26 cellular contexts compared by ENCODE assay signal in genomic region chr16:71880176-71880575, GRCh38. TPM values are rescaled to one million over a fixed set of nuclear protein-coding genes. Genes with fewer than 3 reads are reported as not detected.
A peak's percentile ranks its signal among the peaks of the same experiment; 100 is the strongest.
DNase-seq lines count a peak whose midpoint lies in the region; ATAC-seq, FAIRE-seq and TF ChIP-seq lines count a peak whose summit lies in the region.
"Had no signal": no experiment of that assay in that cellular context is flagged by ENCODE, and none has a peak within 500 bp of the region (broad histone marks: within the 10 kb centered on the region; RNA-seq: fewer than 3 reads in every experiment).

No MANE protein-coding gene starts in this region.

- DNase-seq in right atrium auricular region (ENCODE audit: low spot score) (peak; percentile 34), heart left ventricle (no peak), OCI-LY7 (ENCODE audit: low spot score) (no peak), astrocyte (ENCODE audit: low read depth) (no peak), MM.1S (no peak), foreskin fibroblast (no peak), chondrocyte (ENCODE audit: low spot score) (no peak)
- no peak for DNase-seq in activated CD4-positive, alpha-beta memory T cell treated with anti-CD3 and anti-CD28 coated beads for 36 hours
- DNase-seq: activated gamma-delta T cell treated with Interleukin-2 at 50 U/mL for 16 hours; aorta; GDM1; hypothalamus; kidney; mesendoderm; NCI-H1105 treated with DMSO at 0.1 percent for 48 hours; NCI-H2107; NCI-H526 treated with DMSO at 0.1 percent for 48 hours; SK-N-SH; stimulated activated naive CD8-positive, alpha-beta T cell treated with anti-CD3 and anti-CD28 coated beads, Interleukin-15, amount 100 ng/mL, for 72 hours had no signal

- H3K4me2 ChIP-seq in OCI-LY7 (ENCODE audit: low read length) (peak overlapping the region; percentile 74; the same call in 1 of the 2 replicates), astrocyte (ENCODE audit: low read length) (no peak overlapping the region), MM.1S (ENCODE audit: low read depth, low read length) (no peak overlapping the region)
- H3K4me2 ChIP-seq: A549, SK-N-SH had no signal

- H3K27me3 Mint-ChIP-seq in astrocyte (ENCODE audit: low read depth, unreplicated experiment) (no peaks in the 10 kb centered on the region), chondrocyte (ENCODE audit: low read depth) (no peaks in the 10 kb centered on the region)
- H3K27me3 Mint-ChIP-seq in activated CD4-positive, alpha-beta memory T cell treated with anti-CD3 and anti-CD28 coated beads for 36 hours, result peaks cover 1% of the 10 kb centered on the region
- H3K27me3 Mint-ChIP-seq: IgD-negative memory B cell, type B pancreatic cell had no signal

- H3K27ac Mint-ChIP-seq in astrocyte (ENCODE audit: unreplicated experiment) (peak overlapping the region; percentile 21), chondrocyte (ENCODE audit: unreplicated experiment) (no peak overlapping the region)
- no peak overlapping the region for H3K27ac Mint-ChIP-seq in activated CD4-positive, alpha-beta memory T cell treated with anti-CD3 and anti-CD28 coated beads for 36 hours
- H3K27ac Mint-ChIP-seq: stimulated activated naive CD8-positive, alpha-beta T cell treated with anti-CD3 and anti-CD28 coated beads, Interleukin-15, amount 100 ng/mL, for 72 hours; type B pancreatic cell had no signal

- H3K9me2 ChIP-seq in OCI-LY7 (ENCODE audit: insufficient read depth, low read length) (no peaks in the 10 kb centered on the region), MM.1S (replicated peaks; ENCODE audit: insufficient read depth, low read length) (no peaks in the 10 kb centered on the region)
- H3K9me2 ChIP-seq: SK-N-SH had no signal

- H3K9me3 ChIP-seq in right atrium auricular region (no peaks in the 10 kb centered on the region), heart left ventricle (no peaks in the 10 kb centered on the region), OCI-LY7 (ENCODE audit: low read length) (no peaks in the 10 kb centered on the region), astrocyte (ENCODE audit: insufficient read depth, low read depth, low read length) (no peaks in the 10 kb centered on the region), MM.1S (replicated peaks; ENCODE audit: insufficient read depth, low read length) (no peaks in the 10 kb centered on the region)
- H3K9me3 ChIP-seq: A549, neutrophil, SK-N-SH had no signal

- H3K79me2 ChIP-seq in OCI-LY7 (ENCODE audit: insufficient read depth, low read depth, low read length), result no peaks in the 10 kb centered on the region
- no peaks in the 10 kb centered on the region for H3K79me2 ChIP-seq in astrocyte (ENCODE audit: insufficient read depth, low read length)
- peaks cover 8% of the 10 kb centered on the region; the same call in 1 of the 2 replicates for H3K79me2 ChIP-seq in MM.1S (ENCODE audit: low read length)

- H3K36me3 ChIP-seq in right atrium auricular region (peaks cover 41% of the 10 kb centered on the region), heart left ventricle (peaks cover 0 to 61% (median 39%) of the 10 kb centered on the region in 9 donors), OCI-LY7 (ENCODE audit: insufficient read depth, low read length) (peaks cover 16% of the 10 kb centered on the region), astrocyte (ENCODE audit: insufficient read depth, low read length) (peaks cover 18% of the 10 kb centered on the region), MM.1S (replicated peaks; ENCODE audit: insufficient read depth, low read length) (no peaks in the 10 kb centered on the region)

- H3K9me3 Mint-ChIP-seq in astrocyte (ENCODE audit: unreplicated experiment), result no peaks in the 10 kb centered on the region
- no peaks in the 10 kb centered on the region for H3K9me3 Mint-ChIP-seq in activated CD4-positive, alpha-beta memory T cell treated with anti-CD3 and anti-CD28 coated beads for 36 hours
- H3K9me3 Mint-ChIP-seq in chondrocyte (ENCODE audit: low read depth), result no peaks in the 10 kb centered on the region
- H3K9me3 Mint-ChIP-seq: IgD-negative memory B cell; stimulated activated naive CD8-positive, alpha-beta T cell treated with anti-CD3 and anti-CD28 coated beads, Interleukin-15, amount 100 ng/mL, for 72 hours; type B pancreatic cell had no signal

- H3K4me1 ChIP-seq in right atrium auricular region (peaks cover 0 to 15% of the 10 kb centered on the region in 2 donors), heart left ventricle (peaks cover 0 to 42% (median 11%) of the 10 kb centered on the region in 12 donors), OCI-LY7 (ENCODE audit: insufficient read depth, low read length, poor library complexity, severe bottlenecking) (peaks cover 37% of the 10 kb centered on the region), astrocyte (ENCODE audit: insufficient read depth, low read length) (peaks cover 9% of the 10 kb centered on the region), MM.1S (ENCODE audit: low read length) (peaks cover 23% of the 10 kb centered on the region)

- H3K27me3 ChIP-seq in right atrium auricular region, result no peaks in the 10 kb centered on the region
- H3K27me3 ChIP-seq in heart left ventricle, result no peaks in the 10 kb centered on the region
- H3K27me3 ChIP-seq in astrocyte (ENCODE audit: insufficient read depth, low read length), result no peaks in the 10 kb centered on the region
- no peaks in the 10 kb centered on the region for H3K27me3 ChIP-seq in MM.1S (replicated peaks; ENCODE audit: insufficient read depth, low read length)
- H3K27me3 ChIP-seq: neutrophil had no signal

- H3K4me3 ChIP-seq in right atrium auricular region (no peak overlapping the region), heart left ventricle (no peak overlapping the region), OCI-LY7 (ENCODE audit: low read depth, low read length, poor library complexity, severe bottlenecking) (no peak overlapping the region), astrocyte (ENCODE audit: insufficient read depth, low read depth, low read length) (no peak overlapping the region), MM.1S (ENCODE audit: low read length) (no peak overlapping the region), foreskin fibroblast (ENCODE audit: low read depth in 1 of 2, low read length in 2 of 2) (no peak overlapping the region)
- H3K4me3 ChIP-seq: A549 had no signal

- no peak overlapping the region for H2AFZ ChIP-seq in OCI-LY7 (ENCODE audit: low read length)
- no peak overlapping the region for H2AFZ ChIP-seq in astrocyte (ENCODE audit: low read depth, low read length)
- no peak overlapping the region for H2AFZ ChIP-seq in MM.1S (ENCODE audit: low read length)

- no peak for TF ChIP-seq POLR2A in heart left ventricle (IDR thresholded peaks at IDR 0.05)

- POLR2A ChIA-PET in OCI-LY7 (lab: Charles Lee), result interaction anchor here (0.9 to 1.9 kb wide), 3 partner anchors 12 to 81 kb away, joined by 3 to 6 read pairs (median 3); no protein-coding TSS in a partner anchor
- POLR2A ChIA-PET in activated CD4-positive, alpha-beta memory T cell treated with anti-CD3 and anti-CD28 coated beads for 36 hours (lab: Charles Lee), result interaction anchor here (0.8 kb wide), 1 partner anchor 14 kb away, joined by 4 read pairs; no protein-coding TSS in a partner anchor

- H3K9ac ChIP-seq in astrocyte (ENCODE audit: low read length) (no peak overlapping the region), MM.1S (ENCODE audit: low read length) (no peak overlapping the region)
- H3K9ac ChIP-seq: SK-N-SH had no signal

- no peak for TF ChIP-seq CTCF in right atrium auricular region (IDR thresholded peaks at IDR 0.05)
- no peak for TF ChIP-seq CTCF in heart left ventricle (IDR thresholded peaks at IDR 0.05)
- no peak for TF ChIP-seq CTCF in OCI-LY7 (conservative IDR thresholded peaks at IDR 0.05; ENCODE audit: low read length)
- no peak for TF ChIP-seq CTCF in astrocyte (IDR thresholded peaks at IDR 0.05; ENCODE audit: insufficient read depth, low read depth, low read length)
- TF ChIP-seq CTCF in MM.1S (IDR thresholded peaks at IDR 0.05; ENCODE audit: low read length), result no peak
- TF ChIP-seq CTCF in foreskin fibroblast (IDR thresholded peaks at IDR 0.05; ENCODE audit: low read depth, low read length), result no peak
- TF ChIP-seq CTCF in chondrocyte (IDR thresholded peaks at IDR 0.05), result no peak

- intact Hi-C loops in heart left ventricle (cut with DNase I), result loop anchor here in 9 of 10 donors (5.0 to 10.0 kb wide), 5 partner anchors 33 to 82 kb away; partner anchors contain the start of genes ATXN1L (in 2 of the 9) and AP1G1 (in 1 of the 9)
- intact Hi-C loops in OCI-LY7 (cut with micrococcal nuclease; ENCODE audit: unreplicated experiment), result loop anchor here (10.0 kb wide), 2 partner anchors 215 to 315 kb away; partner anchors contain the start of genes DHX38 and TXNL4B
- intact Hi-C loops in activated CD4-positive, alpha-beta memory T cell treated with anti-CD3 and anti-CD28 coated beads for 36 hours (cut with micrococcal nuclease), result loop anchor here (2.0 to 10.0 kb wide), 4 partner anchors 15 to 315 kb away; partner anchors contain the start of genes DHODH and IST1

- H3K27ac ChIP-seq in right atrium auricular region (no peak overlapping the region), heart left ventricle (peak overlapping the region in 1 of 12 donors; percentile 21), OCI-LY7 (ENCODE audit: low read depth, low read length, poor library complexity, severe bottlenecking) (no peak overlapping the region), astrocyte (ENCODE audit: low read depth, low read length) (no peak overlapping the region), MM.1S (ENCODE audit: low read length) (no peak overlapping the region)
- H3K27ac ChIP-seq: A549, neutrophil had no signal

- BruUV-seq in OCI-LY7 (replicated peaks; lab: Mats Ljungman, UMichigan), result no TSS peak

- FAIRE-seq in astrocyte (lab: Jason Lieb, UNC), result no peak
- FAIRE-seq: A549, D721Med, GM12892, kidney had no signal

- no peak for ATAC-seq in heart left ventricle
- ATAC-seq: A549; right cardiac atrium; stimulated activated naive CD8-positive, alpha-beta T cell treated with anti-CD3 and anti-CD28 coated beads, Interleukin-15, amount 100 ng/mL, for 72 hours had no signal

- WGBS in heart left ventricle, 4 donors, result 78 to 87% (median 83%) methylated on average over 4 of the region's 4 CpGs

- peaks cover 30% of the 10 kb centered on the region for H3F3A ChIP-seq in MM.1S (ENCODE audit: insufficient read depth, low read length)

- H3K4me3 Mint-ChIP-seq in astrocyte (ENCODE audit: unreplicated experiment) (no peak overlapping the region), chondrocyte (ENCODE audit: unreplicated experiment) (no peak overlapping the region)
- H3K4me3 Mint-ChIP-seq in activated CD4-positive, alpha-beta memory T cell treated with anti-CD3 and anti-CD28 coated beads for 36 hours, result no peak overlapping the region
- H3K4me3 Mint-ChIP-seq: stimulated activated naive CD8-positive, alpha-beta T cell treated with anti-CD3 and anti-CD28 coated beads, Interleukin-15, amount 100 ng/mL, for 72 hours; type B pancreatic cell had no signal

- H4K20me1 ChIP-seq in OCI-LY7 (ENCODE audit: insufficient read depth, low read length), result peaks cover 6% of the 10 kb centered on the region
- peaks cover 11% of the 10 kb centered on the region for H4K20me1 ChIP-seq in astrocyte (ENCODE audit: insufficient read depth, low read length)
- H4K20me1 ChIP-seq in MM.1S (ENCODE audit: insufficient read depth, low read length), result no peaks in the 10 kb centered on the region

- CTCF ChIA-PET in OCI-LY7 (lab: Charles Lee; ENCODE audit: unreplicated experiment), result no interaction called here
- CTCF ChIA-PET in activated CD4-positive, alpha-beta memory T cell treated with anti-CD3 and anti-CD28 coated beads for 36 hours (lab: Charles Lee), result interaction anchor here (1.3 kb wide), 1 partner anchor 82 kb away, joined by 6 read pairs; no protein-coding TSS in a partner anchor

- H3K36me3 Mint-ChIP-seq in astrocyte (ENCODE audit: low read depth, unreplicated experiment), result peaks cover 7% of the 10 kb centered on the region
- peaks cover 1% of the 10 kb centered on the region for H3K36me3 Mint-ChIP-seq in activated CD4-positive, alpha-beta memory T cell treated with anti-CD3 and anti-CD28 coated beads for 36 hours
- H3K36me3 Mint-ChIP-seq in chondrocyte (ENCODE audit: low read depth), result peaks cover 20% of the 10 kb centered on the region

- H3K4me1 Mint-ChIP-seq in astrocyte (ENCODE audit: low read depth, unreplicated experiment) (peaks cover 3% of the 10 kb centered on the region), chondrocyte (ENCODE audit: low read depth) (peaks cover 15% of the 10 kb centered on the region)
- H3K4me1 Mint-ChIP-seq in activated CD4-positive, alpha-beta memory T cell treated with anti-CD3 and anti-CD28 coated beads for 36 hours (ENCODE audit: low read depth), result peaks cover 41% of the 10 kb centered on the region

RNA-seq across cellular contexts. Expression of gene ZNF821, which starts 3.8 kb away (rescaled TPM):
- total RNA-seq in right atrium auricular region, result 1 to 10 TPM; 2.6 to 8.9 TPM
- total RNA-seq in heart left ventricle, result 1 to 10 TPM; 2.3 to 5.7 (median 3.9) TPM
- 1 to 10 TPM; 2.3 to 3.9 TPM for polyA plus RNA-seq in heart left ventricle
- 10.5 and 14.6 TPM in 2 replicates for total RNA-seq in OCI-LY7 (2014; rRNA removed; shearing (Covaris generic))
- total RNA-seq in OCI-LY7 (2022), result 17.8 and 20.1 TPM in 2 replicates
- 9.3 and 10.4 TPM in 2 replicates for total RNA-seq in astrocyte
- 1 to 10 TPM; 6.8 to 7.3 TPM for total RNA-seq in activated CD4-positive, alpha-beta memory T cell treated with anti-CD3 and anti-CD28 coated beads for 36 hours
- 10.6 to 12.0 TPM (median 11.2 TPM) in 3 replicates for total RNA-seq in chondrocyte

RNA-seq across cellular contexts. Expression of gene IST1, which starts 15.2 kb away (rescaled TPM):
- total RNA-seq in right atrium auricular region (100 to 1,000 TPM; 140 to 150 TPM), heart left ventricle (100 to 1,000 TPM in 7 of 9 donors, 10 to 100 TPM in 2; 89.2 to 146 (median 109) TPM), OCI-LY7 (2022) (200 and 201 TPM in 2 replicates), astrocyte (232 and 241 TPM in 2 replicates), chondrocyte (172 to 174 TPM (median 172 TPM) in 3 replicates)
- polyA plus RNA-seq in heart left ventricle, result 100 to 1,000 TPM in 1 of 2 donors, 10 to 100 TPM in 1; 54.5 to 105 TPM
- total RNA-seq in OCI-LY7 (2014; rRNA removed; shearing (Covaris generic)), result 147 and 152 TPM in 2 replicates
- 100 to 1,000 TPM; 191 to 192 TPM for total RNA-seq in activated CD4-positive, alpha-beta memory T cell treated with anti-CD3 and anti-CD28 coated beads for 36 hours

RNA-seq across cellular contexts. Expression of gene ATXN1L, which starts 34.4 kb away (rescaled TPM):
- total RNA-seq in right atrium auricular region (10 to 100 TPM; 13.6 to 23.7 TPM), heart left ventricle (10 to 100 TPM; 14.3 to 24.2 (median 19.8) TPM), OCI-LY7 (2022) (19.5 and 19.9 TPM in 2 replicates), astrocyte (31.9 and 32.7 TPM in 2 replicates), chondrocyte (29.4 to 32.4 TPM (median 30.8 TPM) in 3 replicates)
- polyA plus RNA-seq in heart left ventricle, result 10 to 100 TPM in 1 of 2 donors, 1 to 10 TPM in 1; 6.9 to 16.5 TPM
- 12.5 and 12.8 TPM in 2 replicates for total RNA-seq in OCI-LY7 (2014; rRNA removed; shearing (Covaris generic))
- 10 to 100 TPM; 14.6 to 15.1 TPM for total RNA-seq in activated CD4-positive, alpha-beta memory T cell treated with anti-CD3 and anti-CD28 coated beads for 36 hours
